ENCODE assay signal across 6 cellular contexts in the genomic region with DNA sequence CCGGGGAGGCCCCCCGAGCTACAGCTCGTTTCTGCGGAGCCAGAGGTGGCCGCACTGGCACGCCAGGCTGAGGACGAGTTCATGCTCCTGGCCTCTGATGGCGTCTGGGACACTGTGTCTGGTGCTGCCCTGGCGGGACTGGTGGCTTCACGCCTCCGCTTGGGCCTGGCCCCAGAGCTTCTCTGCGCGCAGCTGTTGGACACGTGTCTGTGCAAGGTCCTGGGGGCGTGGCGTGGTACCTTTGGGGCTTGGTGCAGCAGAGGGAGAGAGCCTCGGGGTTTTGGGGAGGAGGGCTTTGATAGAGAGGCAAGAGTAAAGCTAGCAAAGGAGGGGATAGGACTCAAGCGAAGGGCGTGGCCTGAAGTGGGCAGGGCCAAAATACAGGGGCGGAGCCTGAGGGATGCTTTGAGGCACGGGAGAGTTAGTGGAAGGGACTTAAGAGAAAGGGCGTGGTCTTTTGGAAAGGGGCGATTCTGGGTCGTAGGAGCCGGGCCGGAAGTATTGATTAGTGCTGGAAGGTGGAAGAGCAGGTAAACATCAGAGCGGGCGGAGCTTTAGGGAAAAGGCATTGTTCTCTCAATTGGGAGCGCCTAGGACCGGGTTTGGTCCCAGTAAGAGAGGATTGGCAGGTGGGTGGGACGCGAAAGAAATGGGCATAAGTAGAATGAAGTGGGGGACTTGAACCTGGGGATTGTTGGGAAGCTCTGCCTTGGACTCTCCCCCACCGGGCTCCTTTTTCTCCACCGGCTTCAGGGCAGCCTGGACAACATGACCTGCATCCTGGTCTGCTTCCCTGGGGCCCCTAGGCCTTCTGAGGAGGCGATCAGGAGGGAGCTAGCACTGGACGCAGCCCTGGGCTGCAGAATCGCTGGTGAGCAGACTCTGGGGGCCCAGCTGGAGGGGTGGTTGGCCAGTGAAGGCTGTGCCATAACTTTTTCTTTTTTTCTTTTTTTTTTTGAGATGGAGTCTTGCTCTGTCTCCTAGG. TPM values are rescaled to one million over a fixed set of nuclear protein-coding genes. Genes with fewer than 3 reads are reported as not detected.
DNase-seq lines count a peak whose midpoint lies in the region; ATAC-seq, FAIRE-seq and TF ChIP-seq lines count a peak whose summit lies in the region.

No MANE protein-coding gene starts in this region.

- no peak overlapping the region for H3K27ac ChIP-seq in endothelial cell of umbilical vein (ENCODE audit: insufficient read depth, low read depth, low read length)

- peak overlapping the region; percentile 70 for H2AFZ ChIP-seq in endothelial cell of umbilical vein (ENCODE audit: low read depth, low read length)

- no peak overlapping the region for H3K9ac ChIP-seq in endothelial cell of umbilical vein (replicated peaks; ENCODE audit: extremely low read depth, insufficient read depth, low read length)

- peaks cover 16% of the 10 kb centered on the region for H3K4me1 ChIP-seq in endothelial cell of umbilical vein (ENCODE audit: control insufficient read depth, extremely low read depth, insufficient read depth, low read length)

- no peaks in the 10 kb centered on the region for H3K79me2 ChIP-seq in endothelial cell of umbilical vein (ENCODE audit: control insufficient read depth, insufficient read depth, low read length)

- dilution Hi-C loops in endothelial cell of umbilical vein (cut with MboI; ENCODE audit: extremely low pct_ligation_motif_present, low sequenced_read_pairs) = no loop called here

- POLR2A ChIA-PET in endothelial cell of umbilical vein (lab: Charles Lee) = no interaction called here

- ATAC-seq in HG02571 (IDR thresholded peaks at IDR 0.05; ENCODE audit: unreplicated experiment) = no peak

- no peaks in the 10 kb centered on the region for H4K20me1 ChIP-seq in endothelial cell of umbilical vein (replicated peaks; ENCODE audit: control insufficient read depth, extremely low read depth, insufficient read depth, low read length)

- TF ChIP-seq POLR2A in endothelial cell of umbilical vein (IDR thresholded peaks at IDR 0.05; ENCODE audit: low read depth, low read length) = no peak

- in situ Hi-C loops in GM13976 (cut with MboI; ENCODE audit: low sequenced_read_pairs, unreplicated experiment) = no loop called here

- peak; percentile 68 for DNase-seq in GM13976 (ENCODE audit: low spot score)
- DNase-seq in T follicular helper cell (ENCODE audit: low read depth) = peak; percentile 35
- peak; percentile 38 for DNase-seq in endothelial cell of umbilical vein (ENCODE audit: low read depth, low spot score)
- DNase-seq in stimulated activated CD4-positive, alpha-beta T cell treated with anti-CD3 and anti-CD28 coated beads, Interleukin-2, amount 100 ng/mL, for 4 hours (ENCODE audit: low read depth) = peak; percentile 65
- DNase-seq in SHP77 treated with DMSO at 0.1 percent for 48 hours (lab: John Stamatoyannopoulos, UW) = no peak

- BruUV-seq in endothelial cell of umbilical vein (replicated peaks; lab: Mats Ljungman, UMichigan) = no TSS peak

- intact Hi-C loops in endothelial cell of umbilical vein (cut with micrococcal nuclease) = no loop called here

- no peaks in the 10 kb centered on the region for H3K36me3 ChIP-seq in endothelial cell of umbilical vein (ENCODE audit: control insufficient read depth in 2 of 2, extremely low read depth in 1 of 2, insufficient read depth in 2 of 2, low read length in 2 of 2)

- H3K4me2 ChIP-seq in endothelial cell of umbilical vein (ENCODE audit: insufficient read depth, low read length) = peak overlapping the region; percentile 54

- no peak overlapping the region for H3K4me3 ChIP-seq in endothelial cell of umbilical vein (replicated peaks in 1 of 3; ENCODE audit: insufficient read depth in 1 of 3, low read depth in 1 of 3, low read length in 3 of 3)

- H3K9me3 ChIP-seq in endothelial cell of umbilical vein (replicated peaks; ENCODE audit: control insufficient read depth, insufficient read depth, low read length) = no peaks in the 10 kb centered on the region

- FAIRE-seq in endothelial cell of umbilical vein (lab: Jason Lieb, UNC) = peak; percentile 68

- no peaks in the 10 kb centered on the region for H3K9me1 ChIP-seq in endothelial cell of umbilical vein (replicated peaks; ENCODE audit: control insufficient read depth, extremely low read depth, insufficient read depth, low read length)

- peaks cover 8 to 16% of the 10 kb centered on the region in 2 experiments for H3K27me3 ChIP-seq in endothelial cell of umbilical vein (ENCODE audit: control insufficient read depth in 2 of 2, insufficient read depth in 2 of 2, low read length in 2 of 2)

- CTCF ChIA-PET in endothelial cell of umbilical vein (lab: Charles Lee) = interaction anchor here (0.7 to 2.6 kb wide), 5 partner anchors 9 to 143 kb away, joined by 3 to 12 read pairs (median 6); no protein-coding TSS in a partner anchor

- no peak for TF ChIP-seq CTCF in GM13976 (IDR thresholded peaks at IDR 0.05; ENCODE audit: borderline replicate concordance, control extremely low read depth, extremely low read depth, insufficient read depth, missing control alignments)
- TF ChIP-seq CTCF in endothelial cell of umbilical vein (IDR thresholded peaks at IDR 0.05; ENCODE audit: extremely low read depth in 1 of 2, insufficient read depth in 1 of 2, low read depth in 1 of 2, low read length in 2 of 2) = no peak

TF ChIP-seq in endothelial cell of umbilical vein, 7 proteins besides CTCF, POLR2A, EP300 and RAD21:
- TF ChIP-seq GATA2 (IDR thresholded peaks at IDR 0.05; ENCODE audit: insufficient read depth, insufficient read length, low read depth, low read length) (no peak), FOS (IDR thresholded peaks at IDR 0.05; ENCODE audit: borderline replicate concordance, insufficient read depth, low read length) (no peak)
- TF ChIP-seq, protein P1, sequence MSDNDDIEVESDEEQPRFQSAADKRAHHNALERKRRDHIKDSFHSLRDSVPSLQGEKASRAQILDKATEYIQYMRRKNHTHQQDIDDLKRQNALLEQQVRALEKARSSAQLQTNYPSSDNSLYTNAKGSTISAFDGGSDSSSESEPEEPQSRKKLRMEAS (IDR thresholded peaks at IDR 0.05; ENCODE audit: insufficient read depth, insufficient read length) = peak; percentile 68
TF ChIP-seq in endothelial cell of umbilical vein: peak in this region for 1.

RNA-seq across cellular contexts. Expression of a gene that starts 1.2 kb away (rescaled TPM):
- total RNA-seq in endothelial cell of umbilical vein = 0.40 and 0.81 TPM in 2 replicates
- 0.48 and 0.59 TPM in 2 replicates for polyA plus RNA-seq in endothelial cell of umbilical vein
- polyA plus RNA-seq in endothelial cell of umbilical vein (2011; cell fraction: cytosol; rRNA removed) = 0.44 and 0.71 TPM in 2 replicates
- polyA plus RNA-seq in endothelial cell of umbilical vein (2011; cell fraction: nucleus; rRNA removed) = 0.43 and 0.50 TPM in 2 replicates
- 2.4 and 2.7 TPM in 2 replicates for polyA plus RNA-seq in endothelial cell of umbilical vein (2012)
- polyA minus RNA-seq in endothelial cell of umbilical vein = 0.93 TPM in 1 of 2 replicates, not detected in the other
- polyA minus RNA-seq in endothelial cell of umbilical vein (2011; cell fraction: cytosol; rRNA and poly(A)+ RNA removed) = not detected
- not detected in 2 replicates for polyA minus RNA-seq in endothelial cell of umbilical vein (2011; cell fraction: nucleus; rRNA and poly(A)+ RNA removed)

RNA-seq across cellular contexts. Expression of a gene that starts 2.6 kb away (rescaled TPM):
- total RNA-seq in endothelial cell of umbilical vein = 12.0 and 12.9 TPM in 2 replicates
- 21.0 and 22.5 TPM in 2 replicates for polyA plus RNA-seq in endothelial cell of umbilical vein
- polyA plus RNA-seq in endothelial cell of umbilical vein (2011; cell fraction: cytosol; rRNA removed) = 10.5 and 13.6 TPM in 2 replicates
- polyA plus RNA-seq in endothelial cell of umbilical vein (2011; cell fraction: nucleus; rRNA removed) = 6.2 and 6.8 TPM in 2 replicates
- polyA plus RNA-seq in endothelial cell of umbilical vein (2012) = 13.1 and 21.4 TPM in 2 replicates
- 6.5 and 11.9 TPM in 2 replicates for polyA minus RNA-seq in endothelial cell of umbilical vein
- 3.3 TPM for polyA minus RNA-seq in endothelial cell of umbilical vein (2011; cell fraction: cytosol; rRNA and poly(A)+ RNA removed)
- polyA minus RNA-seq in endothelial cell of umbilical vein (2011; cell fraction: nucleus; rRNA and poly(A)+ RNA removed) = 1.8 and 7.0 TPM in 2 replicates

RNA-seq across cellular contexts. Expression of a gene that starts 7.8 kb away (rescaled TPM):
- 154 and 186 TPM in 2 replicates for total RNA-seq in endothelial cell of umbilical vein
- polyA plus RNA-seq in endothelial cell of umbilical vein = 94.3 and 126 TPM in 2 replicates
- polyA plus RNA-seq in endothelial cell of umbilical vein (2011; cell fraction: cytosol; rRNA removed) = 64.2 and 67.9 TPM in 2 replicates
- 57.6 and 70.4 TPM in 2 replicates for polyA plus RNA-seq in endothelial cell of umbilical vein (2011; cell fraction: nucleus; rRNA removed)
- 74.7 and 84.2 TPM in 2 replicates for polyA plus RNA-seq in endothelial cell of umbilical vein (2012)
- polyA minus RNA-seq in endothelial cell of umbilical vein = 65.0 and 69.3 TPM in 2 replicates
- polyA minus RNA-seq in endothelial cell of umbilical vein (2011; cell fraction: cytosol; rRNA and poly(A)+ RNA removed) = 43.9 TPM
- polyA minus RNA-seq in endothelial cell of umbilical vein (2011; cell fraction: nucleus; rRNA and poly(A)+ RNA removed) = 22.8 and 42.8 TPM in 2 replicates

RNA-seq across cellular contexts. Expression of a gene that starts 31.7 kb away (rescaled TPM):
- total RNA-seq in endothelial cell of umbilical vein = 2.0 and 23.0 TPM in 2 replicates
- 9.8 and 10.7 TPM in 2 replicates for polyA plus RNA-seq in endothelial cell of umbilical vein
- polyA plus RNA-seq in endothelial cell of umbilical vein (2011; cell fraction: cytosol; rRNA removed) = 4.8 and 16.0 TPM in 2 replicates
- polyA plus RNA-seq in endothelial cell of umbilical vein (2011; cell fraction: nucleus; rRNA removed) = 128 and 173 TPM in 2 replicates
- polyA plus RNA-seq in endothelial cell of umbilical vein (2012) = 6.2 and 6.4 TPM in 2 replicates
- 21.5 and 27.3 TPM in 2 replicates for polyA minus RNA-seq in endothelial cell of umbilical vein
- 7.1 TPM for polyA minus RNA-seq in endothelial cell of umbilical vein (2011; cell fraction: cytosol; rRNA and poly(A)+ RNA removed)
- 89.3 and 169 TPM in 2 replicates for polyA minus RNA-seq in endothelial cell of umbilical vein (2011; cell fraction: nucleus; rRNA and poly(A)+ RNA removed)
